In the genomic region with DNA sequence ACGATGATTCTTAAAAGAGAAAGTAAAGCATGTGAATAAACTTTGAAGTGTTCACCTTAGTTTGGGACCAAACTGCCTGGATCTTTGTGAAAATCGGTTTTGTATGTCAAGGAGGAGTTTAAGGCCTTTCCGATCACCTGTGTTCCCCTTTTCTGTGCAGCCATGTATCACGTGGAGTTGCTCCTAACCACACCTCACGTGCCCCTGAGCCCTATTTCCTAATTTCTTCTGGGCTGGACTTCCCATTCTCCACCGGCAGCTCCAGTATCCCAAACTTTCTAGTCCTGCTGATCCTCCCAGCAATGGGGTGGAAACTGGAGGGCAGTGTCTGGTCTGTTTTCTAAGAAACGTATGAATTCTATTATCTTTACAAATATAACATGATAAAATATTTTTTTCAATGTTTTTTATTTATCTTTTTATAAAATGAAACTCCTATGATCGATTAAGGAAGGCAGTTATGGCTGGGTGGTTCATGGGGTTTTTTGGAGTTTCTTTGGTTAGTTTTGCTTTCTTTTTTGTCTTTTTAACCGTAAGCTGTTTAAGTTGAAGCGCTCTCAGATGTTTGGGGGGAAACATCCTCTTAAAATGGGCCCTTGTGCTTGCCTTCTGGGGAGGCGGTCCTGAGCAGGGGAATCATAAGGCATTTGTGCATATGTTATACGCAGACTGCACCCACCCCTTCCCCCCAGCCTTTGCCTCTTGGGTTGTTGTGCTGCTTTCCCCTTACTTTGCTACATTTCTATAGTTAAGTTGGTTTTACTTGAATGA, we compare ENCODE assay signal across 12 cellular contexts. TPM values are rescaled to one million over a fixed set of nuclear protein-coding genes. Genes with fewer than 3 reads are reported as not detected.
A peak's percentile ranks its signal among the peaks of the same experiment; 100 is the strongest.
DNase-seq lines count a peak whose midpoint lies in the region; ATAC-seq lines count a peak whose summit lies in the region.
"Had no signal": no experiment of that assay in that cellular context is flagged by ENCODE, and none has a peak within 500 bp of the region (broad histone marks: within the 10 kb centered on the region; RNA-seq: fewer than 3 reads in every experiment).

No MANE protein-coding gene starts in this region.

- peaks cover 0 to 24% (median 14%) of the 10 kb centered on the region in 8 donors for H3K9me3 Mint-ChIP-seq in CD4-positive, alpha-beta memory T cell

- H3K4me1 ChIP-seq in CD4-positive, alpha-beta memory T cell (ENCODE audit: insufficient read depth, low read length): peaks cover 7% of the 10 kb centered on the region
- no peaks in the 10 kb centered on the region for H3K4me1 ChIP-seq in mononuclear cell (ENCODE audit: insufficient read depth, low read length)

- CTCF ChIA-PET in CD4-positive, alpha-beta memory T cell (lab: Charles Lee; ENCODE audit: partially characterized antibody): interaction anchor here (0.9 kb wide), 1 partner anchor 14 kb away, joined by 3 read pairs; no protein-coding TSS in a partner anchor

- no peaks in the 10 kb centered on the region for H3K36me3 Mint-ChIP-seq in CD4-positive, alpha-beta memory T cell

- ATAC-seq in GM21447 (IDR thresholded peaks at IDR 0.05; ENCODE audit: unreplicated experiment) (peak; percentile 56), GM18519 (IDR thresholded peaks at IDR 0.05; ENCODE audit: low FRiP score, unreplicated experiment) (no peak)

- peaks cover 6 to 15% (median 9%) of the 10 kb centered on the region in 4 donors for H3K4me1 Mint-ChIP-seq in CD4-positive, alpha-beta memory T cell

- peak in 4 of 5 donors; percentile 11 to 29 (median 23) for DNase-seq in CD4-positive, alpha-beta memory T cell
- peak; percentile 36 to 44 for DNase-seq in activated CD4-positive, alpha-beta T cell treated with anti-CD3 and anti-CD28 coated beads, Interleukin-2, amount 50 U/mL, for 48 hours
- DNase-seq in NCI-H2029 treated with DMSO at 0.1 percent for 48 hours (lab: John Stamatoyannopoulos, UW): no peak
- no peak for DNase-seq in HT-29 (ENCODE audit: low spot score)
- no peak for DNase-seq in Kasumi-1 (lab: John Stamatoyannopoulos, UW)
- DNase-seq: H7, MV-4-11, NCI-H524 had no signal

- intact Hi-C loops in CD4-positive, alpha-beta memory T cell (cut with micrococcal nuclease): no loop called here

- peak overlapping the region; percentile 15 for H3K27ac ChIP-seq in CD4-positive, alpha-beta memory T cell (ENCODE audit: low read depth, low read length)
- H3K27ac ChIP-seq: hepatocyte had no signal

- peak overlapping the region; percentile 0 to 94 (median 87) for H3K27ac Mint-ChIP-seq in CD4-positive, alpha-beta memory T cell

- peak overlapping the region in 1 of 2 donors; percentile 43 for H3K4me3 ChIP-seq in CD4-positive, alpha-beta memory T cell (ENCODE audit: low read length in 2 of 2)
- peak overlapping the region; percentile 14 for H3K4me3 ChIP-seq in mononuclear cell (ENCODE audit: low read length)
- H3K4me3 ChIP-seq: hepatocyte had no signal

- peak overlapping the region; percentile 84 to 93 (median 87) for H3K4me3 Mint-ChIP-seq in CD4-positive, alpha-beta memory T cell

- peaks cover 0 to 5% of the 10 kb centered on the region in 2 donors for H3K9me3 ChIP-seq in CD4-positive, alpha-beta memory T cell (ENCODE audit: control insufficient read depth in 1 of 2, low read length in 2 of 2)
- no peaks in the 10 kb centered on the region for H3K9me3 ChIP-seq in mononuclear cell (ENCODE audit: low read depth, low read length)

- no peaks in the 10 kb centered on the region for H3K27me3 Mint-ChIP-seq in CD4-positive, alpha-beta memory T cell

- no peaks in the 10 kb centered on the region for H3K36me3 ChIP-seq in CD4-positive, alpha-beta memory T cell (ENCODE audit: insufficient read depth, low read length)

- no peaks in the 10 kb centered on the region for H3K27me3 ChIP-seq in CD4-positive, alpha-beta memory T cell (ENCODE audit: insufficient read depth, low read length)
- no peaks in the 10 kb centered on the region for H3K27me3 ChIP-seq in mononuclear cell (ENCODE audit: insufficient read depth, low read length)
- H3K27me3 ChIP-seq: hepatocyte had no signal

- POLR2A ChIA-PET in CD4-positive, alpha-beta memory T cell (lab: Charles Lee; ENCODE audit: partially characterized antibody): no interaction called here

RNA-seq across cellular contexts. Expression of a gene that starts 43.6 kb away (rescaled TPM):
- 1 to 10 TPM; 1.1 to 1.2 TPM for total RNA-seq in CD4-positive, alpha-beta memory T cell
- polyA plus RNA-seq in CD4-positive, alpha-beta memory T cell: under 1 TPM in 1 of 2 donors, not detected in 1; 0.41 TPM
- total RNA-seq in mononuclear cell: 0.31 TPM
- 3.2 and 4.2 TPM in 2 replicates for total RNA-seq in HT-29 (2014; rRNA removed; shearing (Covaris generic))

RNA-seq across cellular contexts. Expression of a gene that starts 50.9 kb away (rescaled TPM):
- 10 to 100 TPM; 38.0 to 44.7 TPM for total RNA-seq in CD4-positive, alpha-beta memory T cell
- polyA plus RNA-seq in CD4-positive, alpha-beta memory T cell: 10 to 100 TPM; 55.5 to 60.0 TPM
- total RNA-seq in mononuclear cell: 39.8 TPM
- total RNA-seq in HT-29 (2014; rRNA removed; shearing (Covaris generic)): 28.4 and 30.0 TPM in 2 replicates

Comparison
In these comparisons a context has a peak if more than half of its experiments do, and no peak if none do; other contexts are left out.
1. DNase-seq: peak in CD4-positive, alpha-beta memory T cell (4 of 5) and activated CD4-positive, alpha-beta T cell treated with anti-CD3 and anti-CD28 coated beads, Interleukin-2, amount 50 U/mL, for 48 hours (2 of 2); none in NCI-H2029 treated with DMSO at 0.1 percent for 48 hours (single experiment), HT-29 (single experiment) and Kasumi-1 (0 of 2).